Comparison of ENCODE assay signal across 8 cellular contexts in the genomic region with DNA sequence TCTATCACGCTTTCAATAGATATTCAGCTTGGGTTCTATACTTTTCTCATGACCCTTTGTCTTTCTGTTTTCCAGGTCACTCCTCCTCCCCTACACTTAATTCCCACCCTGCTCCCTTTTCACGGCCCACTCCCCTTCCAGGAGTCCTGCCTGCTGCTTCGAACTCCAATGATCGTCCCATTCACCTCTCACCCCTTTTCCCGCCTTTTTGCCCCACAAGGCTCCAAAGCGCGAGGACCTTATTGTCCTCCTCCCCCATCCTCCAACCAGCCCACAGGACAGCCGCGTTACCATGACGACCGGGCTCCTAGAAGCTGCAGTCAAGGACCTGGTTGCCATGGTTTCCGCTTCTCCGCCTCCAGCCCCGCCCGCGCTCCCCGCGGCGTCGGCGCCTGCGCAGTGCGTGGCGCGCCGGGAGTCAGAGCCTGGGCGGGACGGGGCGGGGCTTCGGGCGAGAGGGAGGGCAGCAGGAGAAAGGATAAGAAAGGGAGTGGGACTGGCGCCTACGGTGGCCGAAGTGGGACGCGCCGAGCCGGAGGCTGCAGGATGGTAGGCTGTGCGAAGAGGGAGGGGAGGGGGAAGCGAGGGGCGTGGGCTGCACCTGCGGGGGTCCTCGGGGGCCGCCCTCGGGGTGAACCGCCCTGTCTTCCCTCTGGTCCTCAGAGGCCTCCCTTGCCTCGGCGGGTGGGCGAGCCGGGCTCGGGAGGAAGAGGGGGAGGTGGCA. TPM values are rescaled to one million over a fixed set of nuclear protein-coding genes. Genes with fewer than 3 reads are reported as not detected.
A peak's percentile ranks its signal among the peaks of the same experiment; 100 is the strongest.
DNase-seq lines count a peak whose midpoint lies in the region; ATAC-seq and TF ChIP-seq lines count a peak whose summit lies in the region.

A gene (plus strand): TSS at position 508 of the 724 bp plus-strand sequence. CDS start 39 bp downstream, at position 547.

- no peaks in the 10 kb centered on the region for H3K9me2 ChIP-seq in OCI-LY7 (ENCODE audit: insufficient read depth, low read length)

- peak within 1 kb of the TSS; percentile 16 for H3K27ac ChIP-seq in OCI-LY7 (ENCODE audit: low read depth, low read length, poor library complexity, severe bottlenecking)

- intact Hi-C loops in OCI-LY7 (cut with micrococcal nuclease; ENCODE audit: unreplicated experiment) = no loop called here

- TF ChIP-seq CTCF in OCI-LY7 (conservative IDR thresholded peaks at IDR 0.05; ENCODE audit: low read length) (no peak), epithelial cell of esophagus (IDR thresholded peaks at IDR 0.05; ENCODE audit: insufficient read depth, low read depth, low read length, missing control alignments) (no peak)

- no peaks in the 10 kb centered on the region for H3K79me2 ChIP-seq in OCI-LY7 (ENCODE audit: insufficient read depth, low read depth, low read length)

- peak within 1 kb of the TSS; percentile 73 to 96 (median 91) for H3K27ac Mint-ChIP-seq in IgD-negative memory B cell

- BruUV-seq in OCI-LY7 (replicated peaks; lab: Mats Ljungman, UMichigan) = no TSS peak

- POLR2A ChIA-PET in OCI-LY7 (lab: Charles Lee) = interaction anchor here (0.6 kb wide), 1 partner anchor 711 kb away, joined by 3 read pairs; no protein-coding TSS in a partner anchor

- H2AFZ ChIP-seq in OCI-LY7 (ENCODE audit: low read length) = peak within 1 kb of the TSS; percentile 77

- no peaks in the 10 kb centered on the region for H4K20me1 ChIP-seq in OCI-LY7 (ENCODE audit: insufficient read depth, low read length)

- no peaks in the 10 kb centered on the region for H3K9me3 Mint-ChIP-seq in IgD-negative memory B cell

- peak; percentile 73 for ATAC-seq in GM21515 (IDR thresholded peaks at IDR 0.05; ENCODE audit: unreplicated experiment)

- H3K4me3 Mint-ChIP-seq in IgD-negative memory B cell = peak within 1 kb of the TSS; percentile 80 to 92 (median 86)

- H3K27me3 ChIP-seq in mononuclear cell (ENCODE audit: insufficient read depth, low read length) = no peaks in the 10 kb centered on the region

- DNase-seq in COR-L47 (lab: John Stamatoyannopoulos, UW) = peak; percentile 99
- DNase-seq in OCI-LY7 (ENCODE audit: low spot score) = peak; percentile 95
- peak; percentile 91 for DNase-seq in activated T-cell treated with anti-CD3 and anti-CD28 coated beads for 4 hours
- peak; percentile 92 for DNase-seq in epithelial cell of esophagus (ENCODE audit: low read depth)
- peak; percentile 92 to 93 for DNase-seq in stimulated activated CD8-positive, alpha-beta memory T cell treated with anti-CD3 and anti-CD28 coated beads, Interleukin-2, amount 100 ng/mL, for 48 hours (ENCODE audit: low read depth in 2 of 2)

- H3K4me1 ChIP-seq in OCI-LY7 (ENCODE audit: insufficient read depth, low read length, poor library complexity, severe bottlenecking) = peaks cover 15% of the 10 kb centered on the region
- H3K4me1 ChIP-seq in mononuclear cell (ENCODE audit: insufficient read depth, low read length) = peaks cover 14% of the 10 kb centered on the region

- H3K36me3 Mint-ChIP-seq in IgD-negative memory B cell = no peaks in the 10 kb centered on the region

- peak within 1 kb of the TSS; percentile 71 for H3K4me2 ChIP-seq in OCI-LY7 (ENCODE audit: low read length)

- H3K4me1 Mint-ChIP-seq in IgD-negative memory B cell = peaks cover 7 to 12% (median 8%) of the 10 kb centered on the region in 3 donors

- H3K36me3 ChIP-seq in OCI-LY7 (ENCODE audit: insufficient read depth, low read length) = no peaks in the 10 kb centered on the region

- H3K4me3 ChIP-seq in OCI-LY7 (ENCODE audit: low read depth, low read length, poor library complexity, severe bottlenecking) (peak within 1 kb of the TSS; percentile 94), epithelial cell of esophagus (ENCODE audit: low read length) (peak within 1 kb of the TSS; percentile 89), mononuclear cell (ENCODE audit: low read length) (peak within 1 kb of the TSS; percentile 44)

- CTCF ChIA-PET in OCI-LY7 (lab: Charles Lee; ENCODE audit: unreplicated experiment) = no interaction called here

- H3K27me3 Mint-ChIP-seq in IgD-negative memory B cell = peaks cover 4% of the 10 kb centered on the region

- H3K9me3 ChIP-seq in OCI-LY7 (ENCODE audit: low read length) (no peaks in the 10 kb centered on the region), mononuclear cell (ENCODE audit: low read depth, low read length) (no peaks in the 10 kb centered on the region)

RNA-seq across cellular contexts. Expression of the gene that starts here (rescaled TPM):
- 8.3 TPM for polyA plus RNA-seq in IgD-negative memory B cell
- total RNA-seq in OCI-LY7 (2014; rRNA removed; shearing (Covaris generic)) = 57.9 and 88.0 TPM in 2 replicates
- total RNA-seq in OCI-LY7 (2022) (58.3 and 67.3 TPM in 2 replicates), mononuclear cell (5.0 TPM)

Comparison
In these comparisons a context has a peak if more than half of its experiments do, and no peak if none do; other contexts are left out.
1. Peak in every context shown above with its lines: DNase-seq, ATAC-seq, H3K4me3 ChIP-seq and H3K27ac ChIP-seq.
2. H3K4me3 ChIP-seq: peak in every context shown above with its lines; median percentile 94 in OCI-LY7; 89 in epithelial cell of esophagus; 44 in mononuclear cell.